In genomic region chr2:218002103-218002502, GRCh38 we compare ENCODE assay signal across 13 cellular contexts. TPM values are rescaled to one million over a fixed set of nuclear protein-coding genes. Genes with fewer than 3 reads are reported as not detected.
A peak's percentile ranks its signal among the peaks of the same experiment; 100 is the strongest.
DNase-seq lines count a peak whose midpoint lies in the region; ATAC-seq and TF ChIP-seq lines count a peak whose summit lies in the region.
"Had no signal": no experiment of that assay in that cellular context is flagged by ENCODE, and none has a peak within 500 bp of the region (broad histone marks: within the 10 kb centered on the region; RNA-seq: fewer than 3 reads in every experiment).

No MANE protein-coding gene starts in this region.

- H3K27ac ChIP-seq in duodenal mucosa (ENCODE audit: low read depth, low read length) (no peak overlapping the region), tibial nerve (peak overlapping the region in 3 of 4 donors; percentile 28 to 86 (median 81))
- H3K27ac ChIP-seq: KMS-11 had no signal

- TF ChIP-seq POLR2A in tibial nerve (IDR thresholded peaks at IDR 0.05), result no peak

- no peak for ATAC-seq in activated CD4-positive, CD25-positive, alpha-beta regulatory T cell treated with anti-CD3 and anti-CD28 coated beads, Interleukin-2, amount 50 U/mL, for 24 hours
- ATAC-seq in HG02885 (IDR thresholded peaks at IDR 0.05; ENCODE audit: poor library complexity, unreplicated experiment), result no peak
- ATAC-seq: stimulated activated effector memory CD8-positive, alpha-beta T cell treated with anti-CD3 and anti-CD28 coated beads, Interleukin-12 subunit alpha, Interleukin-12 subunit beta, amount 100 ng/mL, for 72 hours had no signal

- H3K27ac Mint-ChIP-seq in neural crest cell (ENCODE audit: unreplicated experiment), result no peak overlapping the region
- no peak overlapping the region for H3K27ac Mint-ChIP-seq in T-helper 2 cell treated with Interferon-gamma antibody and Interleukin-4, amounts not matched to agents 5 μg/mL and 100 μg/mL, for 36 hours
- H3K27ac Mint-ChIP-seq: stimulated activated effector memory CD8-positive, alpha-beta T cell treated with anti-CD3 and anti-CD28 coated beads, Interleukin-12 subunit alpha, Interleukin-12 subunit beta, amount 100 ng/mL, for 72 hours had no signal

- no peak overlapping the region for H3K9ac ChIP-seq in duodenal mucosa (ENCODE audit: low read depth in 1 of 2, low read length in 2 of 2)
- H3K9ac ChIP-seq: KMS-11 had no signal

- H3K4me3 ChIP-seq in MG63, result peak overlapping the region; percentile 65
- H3K4me3 ChIP-seq in duodenal mucosa (ENCODE audit: low read depth in 1 of 2, low read length in 2 of 2), result peak overlapping the region; percentile 21 to 37
- peak overlapping the region; percentile 13 to 56 (median 19) for H3K4me3 ChIP-seq in tibial nerve

- H3K27me3 Mint-ChIP-seq in neural crest cell (ENCODE audit: low read depth), result no peaks in the 10 kb centered on the region
- peaks cover 2% of the 10 kb centered on the region for H3K27me3 Mint-ChIP-seq in T-helper 2 cell treated with Interferon-gamma antibody and Interleukin-4, amounts not matched to agents 5 μg/mL and 100 μg/mL, for 36 hours (ENCODE audit: low read depth)

- no peaks in the 10 kb centered on the region for H3K36me3 Mint-ChIP-seq in neural crest cell (ENCODE audit: low read depth)
- no peaks in the 10 kb centered on the region for H3K36me3 Mint-ChIP-seq in T-helper 2 cell treated with Interferon-gamma antibody and Interleukin-4, amounts not matched to agents 5 μg/mL and 100 μg/mL, for 36 hours (ENCODE audit: low read depth)
- H3K36me3 Mint-ChIP-seq: activated naive CD8-positive, alpha-beta T cell treated with anti-CD3 and anti-CD28 coated beads, Interleukin-2, amount 10 ng/mL, durations not matched to agents 7 days and 5 days; stimulated activated effector memory CD8-positive, alpha-beta T cell treated with anti-CD3 and anti-CD28 coated beads, Interleukin-12 subunit alpha, Interleukin-12 subunit beta, amount 100 ng/mL, for 72 hours had no signal

- TF ChIP-seq EP300 in tibial nerve (IDR thresholded peaks at IDR 0.05), result no peak

- H3K27me3 ChIP-seq in MG63 (no peaks in the 10 kb centered on the region), duodenal mucosa (ENCODE audit: control insufficient read depth in 1 of 2, insufficient read depth in 2 of 2, low read length in 2 of 2) (no peaks in the 10 kb centered on the region), tibial nerve (no peaks in the 10 kb centered on the region)

- DNase-seq in MG63 (no peak), neural crest cell (ENCODE audit: low read depth, low spot score) (no peak), tibial nerve (ENCODE audit: low spot score in 2 of 2) (no peak), NCI-H1930 (lab: John Stamatoyannopoulos, UW) (no peak)
- DNase-seq in T-helper 2 cell treated with Interferon-gamma antibody and Interleukin-4, amounts not matched to agents 5 μg/mL and 100 μg/mL, for 36 hours (ENCODE audit: low spot score), result no peak
- DNase-seq: activated naive CD8-positive, alpha-beta T cell treated with anti-CD3 and anti-CD28 coated beads, Interleukin-2, amount 10 ng/mL, durations not matched to agents 7 days and 5 days; effector CD4-positive, alpha-beta T cell; NCI-H187 treated with DMSO at 0.1 percent for 48 hours had no signal

- H3K4me1 ChIP-seq in duodenal mucosa (ENCODE audit: control insufficient read depth in 1 of 2, insufficient read depth in 2 of 2, low read length in 2 of 2) (no peaks in the 10 kb centered on the region), tibial nerve (peaks cover 0 to 49% (median 13%) of the 10 kb centered on the region in 4 donors)

- H3K9me3 ChIP-seq in MG63 (no peaks in the 10 kb centered on the region), duodenal mucosa (ENCODE audit: control insufficient read depth in 1 of 2, low read length in 2 of 2) (no peaks in the 10 kb centered on the region), tibial nerve (no peaks in the 10 kb centered on the region)

- WGBS in tibial nerve, 2 donors, result 59 to 69% methylated on average over 3 of the region's 3 CpGs

- peaks cover 11% of the 10 kb centered on the region for H3K36me3 ChIP-seq in MG63
- H3K36me3 ChIP-seq in duodenal mucosa (ENCODE audit: control insufficient read depth in 1 of 2, insufficient read depth in 2 of 2, low read length in 2 of 2), result no peaks in the 10 kb centered on the region
- H3K36me3 ChIP-seq in tibial nerve, result no peaks in the 10 kb centered on the region

- peaks cover 46% of the 10 kb centered on the region for H3K4me1 Mint-ChIP-seq in neural crest cell
- H3K4me1 Mint-ChIP-seq in T-helper 2 cell treated with Interferon-gamma antibody and Interleukin-4, amounts not matched to agents 5 μg/mL and 100 μg/mL, for 36 hours (ENCODE audit: low read depth), result no peaks in the 10 kb centered on the region
- H3K4me1 Mint-ChIP-seq: stimulated activated effector memory CD8-positive, alpha-beta T cell treated with anti-CD3 and anti-CD28 coated beads, Interleukin-12 subunit alpha, Interleukin-12 subunit beta, amount 100 ng/mL, for 72 hours had no signal

- no peaks in the 10 kb centered on the region for H3K9me3 Mint-ChIP-seq in neural crest cell
- no peaks in the 10 kb centered on the region for H3K9me3 Mint-ChIP-seq in T-helper 2 cell treated with Interferon-gamma antibody and Interleukin-4, amounts not matched to agents 5 μg/mL and 100 μg/mL, for 36 hours
- H3K9me3 Mint-ChIP-seq: activated naive CD8-positive, alpha-beta T cell treated with anti-CD3 and anti-CD28 coated beads, Interleukin-2, amount 10 ng/mL, durations not matched to agents 7 days and 5 days; stimulated activated effector memory CD8-positive, alpha-beta T cell treated with anti-CD3 and anti-CD28 coated beads, Interleukin-12 subunit alpha, Interleukin-12 subunit beta, amount 100 ng/mL, for 72 hours had no signal

- H3K4me3 Mint-ChIP-seq in neural crest cell, result peak overlapping the region; percentile 65
- no peak overlapping the region for H3K4me3 Mint-ChIP-seq in T-helper 2 cell treated with Interferon-gamma antibody and Interleukin-4, amounts not matched to agents 5 μg/mL and 100 μg/mL, for 36 hours
- H3K4me3 Mint-ChIP-seq: activated naive CD8-positive, alpha-beta T cell treated with anti-CD3 and anti-CD28 coated beads, Interleukin-2, amount 10 ng/mL, durations not matched to agents 7 days and 5 days; stimulated activated effector memory CD8-positive, alpha-beta T cell treated with anti-CD3 and anti-CD28 coated beads, Interleukin-12 subunit alpha, Interleukin-12 subunit beta, amount 100 ng/mL, for 72 hours had no signal

- TF ChIP-seq CTCF in neural crest cell (conservative IDR thresholded peaks at IDR 0.05), result no peak
- no peak for TF ChIP-seq CTCF in tibial nerve (IDR thresholded peaks at IDR 0.05)

RNA-seq across cellular contexts. Expression of gene TNS1, which starts 0.7 kb away (rescaled TPM):
- 13.4 and 17.6 TPM in 2 replicates for total RNA-seq in MG63 (2014; rRNA removed; shearing (Covaris generic); ENCODE audit: low replicate concordance)
- total RNA-seq in neural crest cell (11.3 and 14.5 TPM in 2 replicates), tibial nerve (100 to 1,000 TPM; 461 to 648 (median 565) TPM)

Comparison
In these comparisons a context has a peak if more than half of its experiments do, and no peak if none do; other contexts are left out.
1. RNA of gene TNS1, which starts 0.7 kb away (total RNA-seq): 461 to 648 TPM in tibial nerve; 13.4 to 17.6 TPM in MG63 and 11.3 to 14.5 TPM in neural crest cell; every median in the first group is over 10 times any median in the second.
2. Peak in every context shown above with its lines, with median percentiles within 50 percentile points of each other: H3K4me3 ChIP-seq.